ENCODE assay signal across 11 cellular contexts in the genomic region with DNA sequence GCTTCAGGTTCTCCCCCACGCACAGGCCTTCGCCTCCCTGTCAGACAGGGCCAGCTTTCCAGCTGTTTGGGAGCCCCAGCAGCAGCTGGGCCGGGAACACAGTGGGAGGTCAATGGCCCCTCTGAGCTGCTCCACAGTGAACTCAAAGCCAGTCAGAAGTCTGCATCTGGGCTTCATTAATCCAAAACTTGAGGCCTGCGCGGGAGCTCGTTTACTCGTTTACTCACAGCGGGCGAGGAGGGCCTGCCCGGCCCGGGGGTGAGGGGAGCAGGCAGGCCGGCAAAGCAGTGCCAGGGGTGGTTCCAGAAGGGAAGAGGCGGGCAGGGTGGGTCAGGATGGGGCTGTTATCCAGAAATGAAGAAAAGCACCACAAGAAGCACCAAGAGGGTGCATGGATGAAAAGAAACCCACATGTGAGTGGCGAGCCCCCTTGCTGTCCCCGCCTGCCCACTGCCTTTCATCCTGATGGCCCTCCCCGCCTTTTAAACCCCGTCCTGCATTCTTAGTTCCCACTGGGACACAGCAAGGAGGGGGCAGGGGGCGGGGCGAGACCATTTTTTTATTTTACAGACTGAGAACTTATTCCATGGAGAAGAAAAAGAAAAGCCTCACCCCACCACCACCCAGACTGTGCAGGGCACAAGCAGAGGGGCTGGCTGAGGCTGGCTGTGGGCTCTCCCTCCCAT. TPM values are rescaled to one million over a fixed set of nuclear protein-coding genes. Genes with fewer than 3 reads are reported as not detected.
DNase-seq lines count a peak whose midpoint lies in the region; ATAC-seq and TF ChIP-seq lines count a peak whose summit lies in the region.
"Had no signal": no experiment of that assay in that cellular context is flagged by ENCODE, and none has a peak within 500 bp of the region (broad histone marks: within the 10 kb centered on the region; RNA-seq: fewer than 3 reads in every experiment).

No MANE protein-coding gene starts in this region.

- no peaks in the 10 kb centered on the region; the same call in 1 of the 2 replicates for H3K27me3 ChIP-seq in MM.1S (replicated peaks; ENCODE audit: insufficient read depth, low read length)

- H3K27ac ChIP-seq in MM.1S (ENCODE audit: low read length) (no peak overlapping the region), substantia nigra (ENCODE audit: low read depth, low read length, poor library complexity, severe bottlenecking) (peak overlapping the region; percentile 61)

- H3K9me2 ChIP-seq in MM.1S (replicated peaks; ENCODE audit: insufficient read depth, low read length) = no peaks in the 10 kb centered on the region

- TF ChIP-seq CTCF in MM.1S (IDR thresholded peaks at IDR 0.05; ENCODE audit: low read length) (no peak), mucosa of descending colon (IDR thresholded peaks at IDR 0.05) (no peak)

- ATAC-seq in mucosa of descending colon (peak; percentile 39), HG03442 (IDR thresholded peaks at IDR 0.05; ENCODE audit: unreplicated experiment) (no peak), HG02610 (IDR thresholded peaks at IDR 0.05; ENCODE audit: unreplicated experiment) (no peak), HG02852 (IDR thresholded peaks at IDR 0.05; ENCODE audit: unreplicated experiment) (no peak)
- ATAC-seq: effector memory CD8-positive, alpha-beta T cell had no signal

- intact Hi-C loops in mucosa of descending colon (cut with DNase I, micrococcal nuclease) = loop anchor here in 1 of 2 donors (5.0 kb wide), 1 partner anchor 35 kb away; a partner anchor contains a TSS

- H3K9me3 ChIP-seq in MM.1S (replicated peaks; ENCODE audit: insufficient read depth, low read length) = no peaks in the 10 kb centered on the region
- no peaks in the 10 kb centered on the region for H3K9me3 ChIP-seq in mucosa of descending colon

- H4K20me1 ChIP-seq in MM.1S (ENCODE audit: insufficient read depth, low read length) = no peaks in the 10 kb centered on the region

- H3K9ac ChIP-seq in MM.1S (ENCODE audit: low read length) = no peak overlapping the region

- DNase-seq in MM.1S (peak; percentile 2), fibroblast of gingiva (ENCODE audit: low read depth) (peak; percentile 54), mucosa of descending colon (peak in 1 of 3 donors; percentile 50), substantia nigra (lab: John Stamatoyannopoulos, UW) (peak in 4 of 49 donors; percentile 19 to 71 (median 44)), cerebellar cortex (ENCODE audit: low spot score) (no peak)
- DNase-seq: activated T-cell treated with anti-CD3 and anti-CD28 coated beads for 4 hours; effector memory CD8-positive, alpha-beta T cell; NCI-H1048 had no signal

- H2AFZ ChIP-seq in MM.1S (ENCODE audit: low read length) = no peak overlapping the region

- H3K4me1 ChIP-seq in MM.1S (ENCODE audit: low read length) (no peaks in the 10 kb centered on the region), mucosa of descending colon (ENCODE audit: low read depth) (peaks cover 6% of the 10 kb centered on the region)

- H3F3A ChIP-seq in MM.1S (ENCODE audit: insufficient read depth, low read length) = no peaks in the 10 kb centered on the region

- no peaks in the 10 kb centered on the region for H3K79me2 ChIP-seq in MM.1S (ENCODE audit: low read length)

- H3K36me3 ChIP-seq in MM.1S (replicated peaks; ENCODE audit: insufficient read depth, low read length) = no peaks in the 10 kb centered on the region
- no peaks in the 10 kb centered on the region for H3K36me3 ChIP-seq in mucosa of descending colon (ENCODE audit: low read depth)

- H3K4me2 ChIP-seq in MM.1S (ENCODE audit: low read depth, low read length) = no peak overlapping the region

- no peak overlapping the region for H3K4me3 ChIP-seq in MM.1S (ENCODE audit: low read length)
- no peak overlapping the region for H3K4me3 ChIP-seq in mucosa of descending colon

RNA-seq across cellular contexts. Expression of a gene that starts 37.0 kb away (rescaled TPM):
- total RNA-seq in mucosa of descending colon = 10 to 100 TPM; 14.4 to 83.8 (median 17.5) TPM

RNA-seq across cellular contexts. Expression of a gene that starts 49.0 kb away (rescaled TPM):
- total RNA-seq in mucosa of descending colon = 10 to 100 TPM; 11.2 to 14.1 (median 12.2) TPM
